17 cellular contexts compared by ENCODE assay signal in genomic region chr17:66397486-66397885, GRCh38.
DNase-seq lines count a peak whose midpoint lies in the region; ATAC-seq and TF ChIP-seq lines count a peak whose summit lies in the region.
"Had no signal": no experiment of that assay in that cellular context is flagged by ENCODE, and none has a peak within 500 bp of the region (broad histone marks: within the 10 kb centered on the region; RNA-seq: fewer than 3 reads in every experiment).

No MANE protein-coding gene starts in this region.

- peaks cover 78% of the 10 kb centered on the region for H3K79me2 ChIP-seq in DND-41 (ENCODE audit: insufficient read depth, low read length)

- H3K36me3 ChIP-seq in DND-41 (ENCODE audit: insufficient read depth, low read length) (peaks cover 7% of the 10 kb centered on the region; the same call in 1 of the 2 replicates), brain microvascular endothelial cell (replicated peaks) (no peaks in the 10 kb centered on the region)
- no peaks in the 10 kb centered on the region for H3K36me3 ChIP-seq in naive thymus-derived CD4-positive, alpha-beta T cell (ENCODE audit: control insufficient read depth in 2 of 3, insufficient read depth in 3 of 3, low read length in 3 of 3)
- no peaks in the 10 kb centered on the region for H3K36me3 ChIP-seq in CD8-positive, alpha-beta memory T cell (ENCODE audit: insufficient read depth, low read length)
- H3K36me3 ChIP-seq: SJCRH30, tibial artery had no signal

- H3K9me3 ChIP-seq in DND-41 (ENCODE audit: insufficient read depth, low read length, severe bottlenecking) = no peaks in the 10 kb centered on the region
- H3K9me3 ChIP-seq in naive thymus-derived CD4-positive, alpha-beta T cell (ENCODE audit: control insufficient read depth in 2 of 3, low read length in 3 of 3) = peaks cover 0 to 4% (median 0%) of the 10 kb centered on the region in 3 experiments
- H3K9me3 ChIP-seq in CD8-positive, alpha-beta memory T cell (ENCODE audit: low read length) = no peaks in the 10 kb centered on the region
- H3K9me3 ChIP-seq: SJCRH30, tibial artery had no signal

- H2AFZ ChIP-seq in DND-41 (ENCODE audit: low read depth, low read length) = no peak overlapping the region

- H3K27me3 Mint-ChIP-seq in activated CD8-positive, alpha-beta T cell treated with anti-CD3 and anti-CD28 coated beads for 36 hours = no peaks in the 10 kb centered on the region
- H3K27me3 Mint-ChIP-seq in naive thymus-derived CD4-positive, alpha-beta T cell = no peaks in the 10 kb centered on the region
- no peaks in the 10 kb centered on the region for H3K27me3 Mint-ChIP-seq in CD8-positive, alpha-beta memory T cell
- H3K27me3 Mint-ChIP-seq: B cell had no signal

- 0 out of 2 replicates have a peak, but pooled peaks cover 5% of the 10 kb centered on the region for H4K20me1 ChIP-seq in DND-41 (ENCODE audit: insufficient read depth, low read length)

- H3K4me1 ChIP-seq in DND-41 (ENCODE audit: insufficient read depth, low read length) = peaks cover 80% of the 10 kb centered on the region
- H3K4me1 ChIP-seq in naive thymus-derived CD4-positive, alpha-beta T cell (ENCODE audit: control insufficient read depth in 2 of 2, insufficient read depth in 2 of 2, low read length in 2 of 2) = peaks cover 7 to 73% of the 10 kb centered on the region in 2 donors
- H3K4me1 ChIP-seq in CD8-positive, alpha-beta memory T cell (ENCODE audit: insufficient read depth, low read length) = peaks cover 71% of the 10 kb centered on the region
- H3K4me1 ChIP-seq: SJCRH30 had no signal

- no peak for TF ChIP-seq CTCF in DND-41 (IDR thresholded peaks at IDR 0.05; ENCODE audit: borderline replicate concordance, extremely low read depth, low read length, poor library complexity, severe bottlenecking)
- TF ChIP-seq CTCF in activated CD8-positive, alpha-beta T cell treated with anti-CD3 and anti-CD28 coated beads for 36 hours (IDR thresholded peaks at IDR 0.05) = no peak
- no peak for TF ChIP-seq CTCF in brain microvascular endothelial cell (IDR thresholded peaks at IDR 0.05; ENCODE audit: low read depth, low read length, missing control alignments)

- H3K27ac ChIP-seq in DND-41 (ENCODE audit: low read length) (peak overlapping the region; percentile 69), brain microvascular endothelial cell (no peak overlapping the region)
- H3K27ac ChIP-seq in naive thymus-derived CD4-positive, alpha-beta T cell (ENCODE audit: low read depth, low read length) = peak overlapping the region; percentile 58
- H3K27ac ChIP-seq in CD8-positive, alpha-beta memory T cell (ENCODE audit: low read depth, low read length) = no peak overlapping the region
- H3K27ac ChIP-seq: 22Rv1, SJCRH30, tibial artery had no signal

- intact Hi-C loops in activated CD8-positive, alpha-beta T cell treated with anti-CD3 and anti-CD28 coated beads for 36 hours (cut with micrococcal nuclease) = loop anchor here (5.0 kb wide), 1 partner anchor 90 kb away; no protein-coding TSS in a partner anchor
- intact Hi-C loops in naive thymus-derived CD4-positive, alpha-beta T cell (cut with micrococcal nuclease) = no loop called here

- POLR2A ChIA-PET in activated CD8-positive, alpha-beta T cell treated with anti-CD3 and anti-CD28 coated beads for 36 hours (lab: Charles Lee) = interaction anchor here (0.5 to 2.7 kb wide), 8 partner anchors 9 to 116 kb away, joined by 3 to 10 read pairs (median 4); no protein-coding TSS in a partner anchor
- POLR2A ChIA-PET in naive thymus-derived CD4-positive, alpha-beta T cell (lab: Charles Lee) = interaction anchor here (0.6 to 1.9 kb wide), 8 partner anchors 11 to 124 kb away, joined by 3 to 5 read pairs (median 3); no protein-coding TSS in a partner anchor
- POLR2A ChIA-PET in CD8-positive, alpha-beta memory T cell (lab: Charles Lee) = no interaction called here

- peaks cover 85% of the 10 kb centered on the region for H3K4me1 Mint-ChIP-seq in activated CD8-positive, alpha-beta T cell treated with anti-CD3 and anti-CD28 coated beads for 36 hours (ENCODE audit: low read depth)
- H3K4me1 Mint-ChIP-seq in naive thymus-derived CD4-positive, alpha-beta T cell = peaks cover 52 to 97% (median 84%) of the 10 kb centered on the region in 7 donors
- H3K4me1 Mint-ChIP-seq in CD8-positive, alpha-beta memory T cell = peaks cover 47 to 73% (median 51%) of the 10 kb centered on the region in 3 donors
- H3K4me1 Mint-ChIP-seq: B cell had no signal

- H3K4me3 ChIP-seq in DND-41 (ENCODE audit: low read depth in 1 of 2, low read length in 2 of 2) (no peak overlapping the region), brain microvascular endothelial cell (ENCODE audit: low read depth, low read length) (no peak overlapping the region)
- H3K4me3 ChIP-seq in naive thymus-derived CD4-positive, alpha-beta T cell (ENCODE audit: low read length) = no peak overlapping the region
- H3K4me3 ChIP-seq in CD8-positive, alpha-beta memory T cell (ENCODE audit: low read length) = no peak overlapping the region
- H3K4me3 ChIP-seq: SJCRH30, tibial artery had no signal

- H3K9me3 Mint-ChIP-seq in activated CD8-positive, alpha-beta T cell treated with anti-CD3 and anti-CD28 coated beads for 36 hours = peaks cover 7% of the 10 kb centered on the region
- H3K9me3 Mint-ChIP-seq in naive thymus-derived CD4-positive, alpha-beta T cell = peaks cover 0 to 16% (median 0%) of the 10 kb centered on the region in 11 donors
- H3K9me3 Mint-ChIP-seq in CD8-positive, alpha-beta memory T cell = no peaks in the 10 kb centered on the region

- H3K27me3 ChIP-seq in DND-41 (ENCODE audit: insufficient read depth, low read length, poor library complexity) = no peaks in the 10 kb centered on the region
- no peaks in the 10 kb centered on the region for H3K27me3 ChIP-seq in naive thymus-derived CD4-positive, alpha-beta T cell (ENCODE audit: control insufficient read depth in 2 of 2, insufficient read depth in 2 of 2, low read length in 2 of 2)
- H3K27me3 ChIP-seq in brain microvascular endothelial cell (replicated peaks) = no peaks in the 10 kb centered on the region
- no peaks in the 10 kb centered on the region for H3K27me3 ChIP-seq in CD8-positive, alpha-beta memory T cell (ENCODE audit: insufficient read depth, low read length, poor library complexity, severe bottlenecking)
- H3K27me3 ChIP-seq: SJCRH30, tibial artery had no signal

- no peak overlapping the region for H3K4me2 ChIP-seq in DND-41 (ENCODE audit: insufficient read depth, low read length)

- H3K9ac ChIP-seq in DND-41 (ENCODE audit: low read depth, low read length) = no peak overlapping the region

- in situ Hi-C loops in brain microvascular endothelial cell (cut with HindIII; ENCODE audit: low pct_ligation_motif_present, low sequenced_read_pairs) = no loop called here

- no peak overlapping the region for H3K4me3 Mint-ChIP-seq in activated CD8-positive, alpha-beta T cell treated with anti-CD3 and anti-CD28 coated beads for 36 hours
- peak overlapping the region; percentile 43 to 87 (median 74) for H3K4me3 Mint-ChIP-seq in naive thymus-derived CD4-positive, alpha-beta T cell
- no peak overlapping the region for H3K4me3 Mint-ChIP-seq in CD8-positive, alpha-beta memory T cell
- H3K4me3 Mint-ChIP-seq: B cell had no signal

- H3K27ac Mint-ChIP-seq in activated CD8-positive, alpha-beta T cell treated with anti-CD3 and anti-CD28 coated beads for 36 hours = peak overlapping the region; percentile 80
- H3K27ac Mint-ChIP-seq in naive thymus-derived CD4-positive, alpha-beta T cell = peak overlapping the region; percentile 82 to 98 (median 90)
- peak overlapping the region in 2 of 8 donors; percentile 70 to 96 for H3K27ac Mint-ChIP-seq in CD8-positive, alpha-beta memory T cell
- H3K27ac Mint-ChIP-seq: B cell had no signal

- DNase-seq in activated CD4-positive, CD25-positive, alpha-beta regulatory T cell (lab: John Stamatoyannopoulos, UW) = no peak
- DNase-seq in DND-41 = no peak
- DNase-seq in activated CD8-positive, alpha-beta T cell treated with anti-CD3 and anti-CD28 coated beads for 36 hours = peak; percentile 54
- peak in 2 of 9 donors; percentile 13 to 30 for DNase-seq in naive thymus-derived CD4-positive, alpha-beta T cell
- DNase-seq in brain microvascular endothelial cell = no peak
- no peak for DNase-seq in DMS153 (lab: John Stamatoyannopoulos, UW)
- no peak for DNase-seq in CD8-positive, alpha-beta memory T cell
- DNase-seq: dermis blood vessel endothelial cell, NCI-H1930, NCI-H524, occipital lobe, SJCRH30, tibial artery had no signal

- CTCF ChIA-PET in activated CD8-positive, alpha-beta T cell treated with anti-CD3 and anti-CD28 coated beads for 36 hours (lab: Charles Lee) = interaction anchor here (1.1 to 1.8 kb wide), 4 partner anchors 16 to 93 kb away, joined by 3 to 4 read pairs (median 4); no protein-coding TSS in a partner anchor
- CTCF ChIA-PET in naive thymus-derived CD4-positive, alpha-beta T cell (lab: Charles Lee) = interaction anchor here (0.7 kb wide), 3 partner anchors 24 to 375 kb away, joined by 3 to 4 read pairs (median 4); no protein-coding TSS in a partner anchor
- CTCF ChIA-PET in CD8-positive, alpha-beta memory T cell (lab: Charles Lee) = no interaction called here

- peaks cover 51% of the 10 kb centered on the region for H3K36me3 Mint-ChIP-seq in activated CD8-positive, alpha-beta T cell treated with anti-CD3 and anti-CD28 coated beads for 36 hours (ENCODE audit: low read depth)
- H3K36me3 Mint-ChIP-seq in naive thymus-derived CD4-positive, alpha-beta T cell = peaks cover 6 to 48% (median 18%) of the 10 kb centered on the region in 5 donors
- peaks cover 0 to 6% (median 2%) of the 10 kb centered on the region in 3 donors for H3K36me3 Mint-ChIP-seq in CD8-positive, alpha-beta memory T cell

- peak; percentile 47 for ATAC-seq in activated CD4-positive, CD25-positive, alpha-beta regulatory T cell treated with anti-CD3 and anti-CD28 coated beads, Interleukin-2, amount 50 U/mL, for 24 hours
- peak; percentile 77 for ATAC-seq in DND-41 (ENCODE audit: insufficient read depth, low read depth)
- peak; percentile 69 for ATAC-seq in activated CD8-positive, alpha-beta T cell treated with anti-CD3 and anti-CD28 coated beads for 36 hours
- peak; percentile 21 for ATAC-seq in naive thymus-derived CD4-positive, alpha-beta T cell
- ATAC-seq: sciatic nerve had no signal

Comparison
In these comparisons a context has a peak if more than half of its experiments do, and no peak if none do; other contexts are left out.
1. ATAC-seq: peak in every context shown above with its lines; median percentile 77 in DND-41; 69 in activated CD8-positive, alpha-beta T cell treated with anti-CD3 and anti-CD28 coated beads for 36 hours; 47 in activated CD4-positive, CD25-positive, alpha-beta regulatory T cell treated with anti-CD3 and anti-CD28 coated beads, Interleukin-2, amount 50 U/mL, for 24 hours; 21 in naive thymus-derived CD4-positive, alpha-beta T cell.
2. H3K27ac ChIP-seq: peak in DND-41 (single experiment) and naive thymus-derived CD4-positive, alpha-beta T cell (single experiment); none in brain microvascular endothelial cell (single experiment) and CD8-positive, alpha-beta memory T cell (single experiment).
3. H3K4me3 Mint-ChIP-seq: peak in naive thymus-derived CD4-positive, alpha-beta T cell (10 of 10); none in activated CD8-positive, alpha-beta T cell treated with anti-CD3 and anti-CD28 coated beads for 36 hours (single experiment) and CD8-positive, alpha-beta memory T cell (0 of 7).